In genomic region chr19:3660493-3661219, GRCh38 we compare ENCODE assay signal across 21 cellular contexts. TPM values are rescaled to one million over a fixed set of nuclear protein-coding genes. Genes with fewer than 3 reads are reported as not detected.
"Had no signal": no experiment of that assay in that cellular context is flagged by ENCODE, and none has a peak within 500 bp of the region (broad histone marks: within the 10 kb centered on the region; RNA-seq: fewer than 3 reads in every experiment).

No MANE protein-coding gene starts in this region.

- DNase-seq: activated CD4-positive, alpha-beta T cell treated with anti-CD3 and anti-CD28 coated beads, Interleukin-2, amount 10 ng/mL, durations not matched to agents 7 days and 5 days; activated CD4-positive, CD25-positive, alpha-beta regulatory T cell treated with anti-CD3 and anti-CD28 coated beads, Interleukin-2, amount 50 U/mL, for 72 hours; activated CD8-positive, alpha-beta memory T cell treated with anti-CD3 and anti-CD28 coated beads, Interleukin-2, amount 10 ng/mL, durations not matched to agents 7 days and 5 days; activated CD8-positive, alpha-beta T cell treated with anti-CD3 and anti-CD28 coated beads for 36 hours; activated effector memory CD4-positive, alpha-beta T cell treated with anti-CD3 and anti-CD28 coated beads, Interleukin-2, amount 50 U/mL, for 16 hours; activated T-cell treated with anti-CD3 and anti-CD28 coated beads for 4 hours; anterior cingulate cortex; body of pancreas; effector memory CD8-positive, alpha-beta T cell; foreskin melanocyte; hippocampal formation; kidney glomerular epithelial cell; naive B cell; sigmoid colon; stimulated activated CD4-positive, alpha-beta T cell treated with anti-CD3 and anti-CD28 coated beads, Interleukin-2, amount 100 ng/mL, for 48 hours; stimulated activated naive CD4-positive, alpha-beta T cell; upper lobe of left lung had no signal

- H3K9me3 ChIP-seq: body of pancreas, sigmoid colon, upper lobe of left lung had no signal

- ATAC-seq: activated CD8-positive, alpha-beta memory T cell treated with anti-CD3 and anti-CD28 coated beads, Interleukin-2, amount 10 ng/mL, durations not matched to agents 7 days and 5 days; activated CD8-positive, alpha-beta T cell treated with anti-CD3 and anti-CD28 coated beads for 36 hours; body of pancreas; effector memory CD8-positive, alpha-beta T cell; esophagus mucosa had no signal

- H3K4me3 ChIP-seq: body of pancreas, sigmoid colon, upper lobe of left lung had no signal

- H3K27me3 ChIP-seq: body of pancreas, sigmoid colon, upper lobe of left lung had no signal

- H3K27ac ChIP-seq: body of pancreas, sigmoid colon, upper lobe of left lung, VCaP had no signal

RNA-seq across cellular contexts. Expression of gene TJP3, which starts 47.5 kb away (rescaled TPM):
- total RNA-seq: cardiac septum, endothelial cell of umbilical vein had no signal
